ENCODE assay signal across 14 cellular contexts in the genomic region with DNA sequence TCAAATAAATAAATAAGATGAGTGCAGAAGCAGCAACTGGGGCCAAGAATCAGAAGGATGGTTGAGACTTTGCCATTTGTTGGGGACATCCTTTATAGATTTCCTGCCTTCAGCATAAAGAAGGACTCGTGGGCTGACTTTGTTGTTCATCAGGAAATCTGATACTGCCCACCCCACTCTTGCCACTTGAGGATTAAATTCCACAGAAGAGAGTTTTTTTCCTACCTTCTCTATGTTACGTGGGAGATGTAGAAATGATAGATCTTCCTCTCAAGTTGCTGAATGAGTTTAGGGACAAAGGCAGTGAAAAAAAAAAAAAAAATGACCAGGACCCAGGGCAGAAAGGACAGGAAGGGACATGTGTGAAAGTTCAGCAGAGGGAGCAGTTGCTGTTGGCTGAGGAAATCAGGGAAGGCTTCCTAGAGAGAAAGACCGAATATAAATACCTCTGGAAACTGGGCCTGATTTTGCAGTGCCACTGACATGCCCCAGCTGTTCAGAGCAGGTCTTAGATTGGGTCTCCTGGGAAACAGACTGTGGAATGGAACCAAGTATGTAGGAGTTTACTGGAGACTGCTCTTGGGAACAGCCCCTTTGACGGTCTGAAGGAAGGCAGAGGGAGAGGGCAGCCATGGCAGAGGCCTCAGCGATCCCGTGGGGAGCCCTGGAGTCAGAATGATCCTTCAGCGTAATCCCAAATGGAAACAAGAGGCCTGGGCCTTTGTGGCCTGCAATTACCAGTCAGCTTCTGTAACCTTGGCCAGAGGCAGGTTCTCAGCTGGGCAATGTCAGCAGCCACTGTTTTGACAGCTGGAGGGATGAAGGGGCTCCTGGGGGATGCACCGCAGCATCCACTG. TPM values are rescaled to one million over a fixed set of nuclear protein-coding genes. Genes with fewer than 3 reads are reported as not detected.
A peak's percentile ranks its signal among the peaks of the same experiment; 100 is the strongest.
DNase-seq lines count a peak whose midpoint lies in the region; ATAC-seq and TF ChIP-seq lines count a peak whose summit lies in the region.
"Had no signal": no experiment of that assay in that cellular context is flagged by ENCODE, and none has a peak within 500 bp of the region (broad histone marks: within the 10 kb centered on the region; RNA-seq: fewer than 3 reads in every experiment).

No MANE protein-coding gene starts in this region.

- intact Hi-C loops in esophagus muscularis mucosa (cut with DNase I) (no loop called here), stomach (cut with DNase I; ENCODE audit: low total_unique reads) (no loop called here)

- DNase-seq in MG63 (peak; percentile 12), esophagus muscularis mucosa (ENCODE audit: extremely low spot score) (no peak), lung (ENCODE audit: low spot score) (peak; percentile 66), stomach (peak; percentile 30), NCI-H2196 (lab: John Stamatoyannopoulos, UW; ENCODE audit: unreplicated experiment) (no peak), NOMO-1 (lab: John Stamatoyannopoulos, UW; ENCODE audit: unreplicated experiment in 2 of 2) (no peak), COLO668 (lab: John Stamatoyannopoulos, UW; ENCODE audit: unreplicated experiment) (no peak)
- DNase-seq: activated CD4-positive, alpha-beta T cell treated with anti-CD3 and anti-CD28 coated beads, Interleukin-2, amount 50 U/mL, for 48 hours; activated naive CD4-positive, alpha-beta T cell treated with Interleukin-2 at 50 U/mL for 16 hours; CD4-positive, alpha-beta T cell; NCI-H2029 treated with DMSO at 0.1 percent for 48 hours; T-cell had no signal

- TF ChIP-seq EP300 in esophagus muscularis mucosa (IDR thresholded peaks at IDR 0.05) (no peak), stomach (IDR thresholded peaks at IDR 0.05) (no peak)

- no peaks in the 10 kb centered on the region for H3K9me3 ChIP-seq in MG63
- no peaks in the 10 kb centered on the region for H3K9me3 ChIP-seq in esophagus muscularis mucosa
- H3K9me3 ChIP-seq in lung (ENCODE audit: control insufficient read depth in 2 of 2, insufficient read depth in 1 of 2, low read length in 1 of 2): no peaks in the 10 kb centered on the region
- H3K9me3 ChIP-seq in stomach: no peaks in the 10 kb centered on the region

- TF ChIP-seq CTCF in esophagus muscularis mucosa (IDR thresholded peaks at IDR 0.05) (no peak), lung (IDR thresholded peaks at IDR 0.05; ENCODE audit: control extremely low read depth, extremely low read depth) (no peak), stomach (IDR thresholded peaks at IDR 0.05) (no peak)

- H3K36me3 ChIP-seq in MG63: no peaks in the 10 kb centered on the region
- H3K36me3 ChIP-seq in esophagus muscularis mucosa: no peaks in the 10 kb centered on the region
- no peaks in the 10 kb centered on the region for H3K36me3 ChIP-seq in lung (ENCODE audit: control insufficient read depth in 2 of 2, insufficient read depth in 2 of 2, low read length in 2 of 2)
- H3K36me3 ChIP-seq in stomach: no peaks in the 10 kb centered on the region

- H3K27ac ChIP-seq in esophagus muscularis mucosa (replicated peaks in 1 of 4): peak overlapping the region; percentile 41 to 75 (median 68)
- H3K27ac ChIP-seq in lung (ENCODE audit: low read depth in 1 of 2, low read length in 1 of 2): peak overlapping the region in 1 of 2 donors; percentile 58
- peak overlapping the region in 4 of 5 donors; percentile 66 to 77 (median 72) for H3K27ac ChIP-seq in stomach

- ATAC-seq in lung (ENCODE audit: insufficient read depth, low FRiP score): peak; percentile 67
- ATAC-seq in HG02763 (IDR thresholded peaks at IDR 0.05; ENCODE audit: unreplicated experiment): no peak
- ATAC-seq: T-cell had no signal

- H3K27me3 ChIP-seq in MG63 (no peaks in the 10 kb centered on the region), esophagus muscularis mucosa (no peaks in the 10 kb centered on the region), lung (ENCODE audit: control insufficient read depth, insufficient read depth) (no peaks in the 10 kb centered on the region), stomach (no peaks in the 10 kb centered on the region)

- H3K4me1 ChIP-seq in esophagus muscularis mucosa (peaks cover 25 to 38% (median 31%) of the 10 kb centered on the region in 4 donors), lung (ENCODE audit: control insufficient read depth in 2 of 2, insufficient read depth in 2 of 2, low read length in 2 of 2) (peaks cover 0 to 4% of the 10 kb centered on the region in 2 donors), stomach (peaks cover 0 to 27% (median 12%) of the 10 kb centered on the region in 4 donors)

- no peak for TF ChIP-seq POLR2A in esophagus muscularis mucosa (IDR thresholded peaks at IDR 0.05; ENCODE audit: low read depth)
- TF ChIP-seq POLR2A in stomach (IDR thresholded peaks at IDR 0.05): no peak

- no peak overlapping the region for H3K4me3 ChIP-seq in MG63
- no peak overlapping the region for H3K4me3 ChIP-seq in esophagus muscularis mucosa
- no peak overlapping the region for H3K4me3 ChIP-seq in lung
- no peak overlapping the region for H3K4me3 ChIP-seq in stomach

- WGBS in esophagus muscularis mucosa: 42% methylated on average over 3 of the region's 8 CpGs
- 60 to 84% methylated on average over 8 of the region's 8 CpGs for WGBS in lung, 2 donors
- WGBS in stomach, 5 donors: 46 to 68% (median 64%) methylated on average over 8 of the region's 8 CpGs

RNA-seq across cellular contexts. Expression of gene C3orf20, which starts 50.9 kb away (rescaled TPM):
- 0.03 TPM in 1 of 2 replicates, not detected in the other for total RNA-seq in MG63 (2014; rRNA removed; shearing (Covaris generic); ENCODE audit: low replicate concordance)
- total RNA-seq in esophagus muscularis mucosa: under 1 TPM in 1 of 4 donors, not detected in 3; 0.11 TPM
- under 1 TPM; 0.12 to 0.14 TPM for total RNA-seq in lung
- under 1 TPM in 1 of 2 donors, not detected in 1; 0.03 TPM for polyA plus RNA-seq in lung
- under 1 TPM in 1 of 5 donors, not detected in 4; 0.37 TPM for total RNA-seq in stomach
- not detected for polyA plus RNA-seq in stomach
- total RNA-seq: temporal lobe had no signal

Comparison
In these comparisons a context has a peak if more than half of its experiments do, and no peak if none do; other contexts are left out.
1. DNase-seq: peak in MG63 (single experiment), lung (single experiment) and stomach (single experiment); none in esophagus muscularis mucosa (single experiment), NCI-H2196 (single experiment), NOMO-1 (0 of 2) and COLO668 (single experiment).